In genomic region chr4:2598661-2599654, GRCh38 we compare ENCODE assay signal across 8 cellular contexts.
DNase-seq lines count a peak whose midpoint lies in the region; ATAC-seq and TF ChIP-seq lines count a peak whose summit lies in the region.

No MANE protein-coding gene starts in this region.

- H3K27me3 Mint-ChIP-seq in CD4-positive, alpha-beta T cell: no peaks in the 10 kb centered on the region
- no peaks in the 10 kb centered on the region for H3K27me3 Mint-ChIP-seq in activated CD8-positive, alpha-beta T cell treated with anti-CD3 and anti-CD28 coated beads, Interleukin-2, amount 10 ng/mL, durations not matched to agents 7 days and 5 days (ENCODE audit: low read depth)

- H3K4me1 Mint-ChIP-seq in CD4-positive, alpha-beta T cell (ENCODE audit: low read depth): peaks cover 59% of the 10 kb centered on the region
- peaks cover 33% of the 10 kb centered on the region for H3K4me1 Mint-ChIP-seq in activated CD8-positive, alpha-beta T cell treated with anti-CD3 and anti-CD28 coated beads, Interleukin-2, amount 10 ng/mL, durations not matched to agents 7 days and 5 days (ENCODE audit: low read depth)

- no peaks in the 10 kb centered on the region for H3K9me3 ChIP-seq in CD4-positive, alpha-beta T cell (ENCODE audit: control insufficient read depth, low read length)

- H3K27ac Mint-ChIP-seq in CD4-positive, alpha-beta T cell: peak overlapping the region; percentile 2
- peak overlapping the region; percentile 78 for H3K27ac Mint-ChIP-seq in activated CD8-positive, alpha-beta T cell treated with anti-CD3 and anti-CD28 coated beads, Interleukin-2, amount 10 ng/mL, durations not matched to agents 7 days and 5 days

- POLR2A ChIA-PET in CD4-positive, alpha-beta T cell (lab: Charles Lee): no interaction called here
- POLR2A ChIA-PET in activated CD8-positive, alpha-beta T cell treated with anti-CD3 and anti-CD28 coated beads, Interleukin-2, amount 10 ng/mL, durations not matched to agents 7 days and 5 days (lab: Charles Lee): no interaction called here

- no peaks in the 10 kb centered on the region for H3K27me3 ChIP-seq in CD4-positive, alpha-beta T cell (ENCODE audit: control insufficient read depth, insufficient read depth, low read length)

- intact Hi-C loops in CD4-positive, alpha-beta T cell (cut with DNase I, micrococcal nuclease): no loop called here

- H3K9me3 Mint-ChIP-seq in CD4-positive, alpha-beta T cell: no peaks in the 10 kb centered on the region
- no peaks in the 10 kb centered on the region for H3K9me3 Mint-ChIP-seq in activated CD8-positive, alpha-beta T cell treated with anti-CD3 and anti-CD28 coated beads, Interleukin-2, amount 10 ng/mL, durations not matched to agents 7 days and 5 days (ENCODE audit: insufficient read depth)

- no peak for DNase-seq in CD4-positive, alpha-beta T cell
- peak; percentile 32 for DNase-seq in activated CD8-positive, alpha-beta T cell treated with anti-CD3 and anti-CD28 coated beads, Interleukin-2, amount 10 ng/mL, durations not matched to agents 7 days and 5 days
- DNase-seq in left lobe of liver (ENCODE audit: low spot score) (no peak), NCI-H748 (lab: John Stamatoyannopoulos, UW; ENCODE audit: unreplicated experiment) (no peak), GM19240 (ENCODE audit: insufficient read length, low spot score) (no peak), SK-N-DZ (ENCODE audit: low spot score) (no peak)

- ATAC-seq in CD4-positive, alpha-beta T cell (ENCODE audit: poor library complexity): peak; percentile 87
- ATAC-seq in GM19351 (IDR thresholded peaks at IDR 0.05; ENCODE audit: unreplicated experiment) (peak; percentile 81), HG03196 (IDR thresholded peaks at IDR 0.05; ENCODE audit: unreplicated experiment) (peak; percentile 77), left lobe of liver (peak; percentile 54)
- ATAC-seq in activated CD8-positive, alpha-beta T cell treated with anti-CD3 and anti-CD28 coated beads, Interleukin-2, amount 10 ng/mL, durations not matched to agents 7 days and 5 days: peak; percentile 73

- CTCF ChIA-PET in CD4-positive, alpha-beta T cell (lab: Charles Lee): no interaction called here
- CTCF ChIA-PET in activated CD8-positive, alpha-beta T cell treated with anti-CD3 and anti-CD28 coated beads, Interleukin-2, amount 10 ng/mL, durations not matched to agents 7 days and 5 days (lab: Charles Lee): no interaction called here

- H3K4me3 Mint-ChIP-seq in CD4-positive, alpha-beta T cell: no peak overlapping the region
- no peak overlapping the region for H3K4me3 Mint-ChIP-seq in activated CD8-positive, alpha-beta T cell treated with anti-CD3 and anti-CD28 coated beads, Interleukin-2, amount 10 ng/mL, durations not matched to agents 7 days and 5 days

- TF ChIP-seq CTCF in CD4-positive, alpha-beta T cell (IDR thresholded peaks at IDR 0.05): no peak

- H3K36me3 Mint-ChIP-seq in CD4-positive, alpha-beta T cell (ENCODE audit: low read depth): peaks cover 44% of the 10 kb centered on the region
- peaks cover 17% of the 10 kb centered on the region for H3K36me3 Mint-ChIP-seq in activated CD8-positive, alpha-beta T cell treated with anti-CD3 and anti-CD28 coated beads, Interleukin-2, amount 10 ng/mL, durations not matched to agents 7 days and 5 days (ENCODE audit: low read depth)

- H3K27ac ChIP-seq in CD4-positive, alpha-beta T cell (ENCODE audit: low read depth, low read length): no peak overlapping the region
